Comparison of ENCODE assay signal across 30 cellular contexts in the genomic region with DNA sequence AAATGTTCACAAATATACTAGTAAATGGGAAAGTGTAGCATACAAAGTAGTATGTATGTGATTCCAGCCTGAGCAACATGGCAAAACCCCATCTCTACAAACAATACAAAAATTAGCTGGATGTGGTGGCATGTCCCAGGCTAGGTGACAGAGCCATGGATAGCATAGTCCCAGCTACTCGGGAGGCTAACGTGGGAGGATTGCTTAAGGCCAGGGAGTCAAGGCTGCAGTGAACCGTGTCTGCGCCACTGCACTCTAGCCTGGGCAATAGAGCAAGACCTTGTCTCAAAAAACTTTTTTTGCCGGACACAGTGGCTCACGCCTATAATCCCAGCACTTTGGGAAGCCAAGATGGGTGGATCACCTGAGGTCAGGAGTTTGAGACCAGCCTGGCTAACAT.
"Had no signal": no experiment of that assay in that cellular context is flagged by ENCODE, and none has a peak within 500 bp of the region (broad histone marks: within the 10 kb centered on the region; RNA-seq: fewer than 3 reads in every experiment).

No MANE protein-coding gene starts in this region.

- H3K27ac ChIP-seq: esophagus squamous epithelium, left lung, neural progenitor cell, right atrium auricular region, tibial nerve, upper lobe of left lung had no signal

- ATAC-seq: left lung; mucosa of descending colon; natural killer cell treated with Interleukin-12 subunit alpha and Interleukin-12 subunit beta and Interleukin-15 and Interleukin-18, amount 100 ng/mL, for 72 hours; sciatic nerve had no signal

- H2AFZ ChIP-seq: neural progenitor cell had no signal

- H3K36me3 Mint-ChIP-seq: mesothelial cell of epicardium, neural progenitor cell had no signal

- FAIRE-seq: colon, endometrium, urothelium cell line had no signal

- H3K4me1 Mint-ChIP-seq: naive B cell had no signal

- H3K27me3 ChIP-seq: esophagus squamous epithelium, left lung, neural progenitor cell, right atrium auricular region, stomach, tibial nerve, upper lobe of left lung had no signal

- H3K4me1 ChIP-seq: neural progenitor cell had no signal

- H3K9ac ChIP-seq: neural progenitor cell had no signal

- H3K4me3 Mint-ChIP-seq: dendritic cell treated with granulocyte-macrophage colony-stimulating factor and Interleukin-4, amounts not matched to agents 40 ng/mL and 50 ng/mL, for 4 days; mesothelial cell of epicardium; naive B cell; natural killer cell treated with Interleukin-12 subunit alpha and Interleukin-12 subunit beta and Interleukin-15 and Interleukin-18, amount 100 ng/mL, for 72 hours; neural progenitor cell had no signal

- H3K36me3 ChIP-seq: neural progenitor cell, prostate gland had no signal

- H3K9me3 Mint-ChIP-seq: dendritic cell treated with granulocyte-macrophage colony-stimulating factor and Interleukin-4, amounts not matched to agents 40 ng/mL and 50 ng/mL, for 4 days; immature natural killer cell; mesothelial cell of epicardium; naive B cell; natural killer cell treated with Interleukin-12 subunit alpha and Interleukin-12 subunit beta and Interleukin-15 and Interleukin-18, amount 100 ng/mL, for 72 hours; neural progenitor cell had no signal

- H3K4me3 ChIP-seq: esophagus squamous epithelium, left lung, mucosa of descending colon, neural progenitor cell, prostate gland, right atrium auricular region, smooth muscle cell, stomach, tibial nerve, upper lobe of left lung had no signal

- H3K9me3 ChIP-seq: esophagus squamous epithelium, left lung, mucosa of descending colon, prostate gland, right atrium auricular region, stomach, tibial nerve, upper lobe of left lung had no signal

- H3K27ac Mint-ChIP-seq: dendritic cell treated with granulocyte-macrophage colony-stimulating factor and Interleukin-4, amounts not matched to agents 40 ng/mL and 50 ng/mL, for 4 days; mesothelial cell of epicardium; naive B cell; natural killer cell treated with Interleukin-12 subunit alpha and Interleukin-12 subunit beta and Interleukin-15 and Interleukin-18, amount 100 ng/mL, for 72 hours; neural progenitor cell had no signal

- DNase-seq: effector memory CD4-positive, alpha-beta T cell; erythroblast; esophagus squamous epithelium; foreskin melanocyte; hypothalamus; immature natural killer cell; islet precursor cell; left lung; mesenchymal stem cell; mucosa of descending colon; naive B cell; stimulated activated CD4-positive, alpha-beta T cell treated with anti-CD3 and anti-CD28 coated beads, Interleukin-12 subunit alpha, Interleukin-12 subunit beta, amount 100 ng/mL, for 4 hours; stimulated activated CD4-positive, alpha-beta T cell treated with anti-CD3 and anti-CD28 coated beads, Interleukin-1b, Interleukin-23, amount 100 ng/mL, for 48 hours; stimulated activated CD4-positive, alpha-beta T cell treated with anti-CD3 and anti-CD28 coated beads, Interleukin-4, amount 100 ng/mL, for 1 hour; stimulated activated CD8-positive, alpha-beta memory T cell treated with anti-CD3 and anti-CD28 coated beads, Interleukin-4, amount 100 ng/mL, for 48 hours; stimulated activated naive CD4-positive, alpha-beta T cell treated with Interleukin-2 at 50 U/mL for 16 hours; stomach; upper lobe of left lung had no signal

- H3K27me3 Mint-ChIP-seq: dendritic cell treated with granulocyte-macrophage colony-stimulating factor and Interleukin-4, amounts not matched to agents 40 ng/mL and 50 ng/mL, for 4 days; natural killer cell treated with Interleukin-12 subunit alpha and Interleukin-12 subunit beta and Interleukin-15 and Interleukin-18, amount 100 ng/mL, for 72 hours had no signal

- H3K4me2 ChIP-seq: neural progenitor cell had no signal
